34 cellular contexts compared by ENCODE assay signal in genomic region chr22:48331691-48332220, GRCh38.
"Had no signal": no experiment of that assay in that cellular context is flagged by ENCODE, and none has a peak within 500 bp of the region (broad histone marks: within the 10 kb centered on the region; RNA-seq: fewer than 3 reads in every experiment).

No MANE protein-coding gene starts in this region.

- H2AFZ ChIP-seq: PC-9 had no signal

- H3K9me3 ChIP-seq: MG63 had no signal

- DNase-seq: activated B cell treated with CpG ODN at 0.5 μM for 24 hours; activated CD4-positive, alpha-beta memory T cell treated with anti-CD3 and anti-CD28 coated beads, Interleukin-2, amount 10 ng/mL, durations not matched to agents 7 days and 5 days; activated CD4-positive, alpha-beta T cell treated with anti-CD3 and anti-CD28 coated beads for 48 hours; activated CD4-positive, CD25-positive, alpha-beta regulatory T cell treated with anti-CD3 and anti-CD28 coated beads, Interleukin-2, amount 50 U/mL, for 72 hours; activated CD8-positive, alpha-beta memory T cell treated with anti-CD3 and anti-CD28 coated beads for 24 hours; activated CD8-positive, alpha-beta memory T cell treated with anti-CD3 and anti-CD28 coated beads, Interleukin-2, amount 10 ng/mL, durations not matched to agents 7 days and 5 days; activated CD8-positive, alpha-beta memory T cell treated with anti-CD3 and anti-CD28 coated beads, Interleukin-2, amount 50 U/mL, for 48 hours; activated naive CD4-positive, alpha-beta T cell; activated naive CD4-positive, alpha-beta T cell treated with anti-CD3 and anti-CD28 coated beads, Interleukin-2, amount 50 U/mL, for 16 hours; activated naive CD8-positive, alpha-beta T cell treated with anti-CD3 and anti-CD28 coated beads for 36 hours; activated T-cell treated with anti-CD3 and anti-CD28 coated beads, Interleukin-2, amount 50 U/mL, for 72 hours; amniotic stem cell; aorta; brain microvascular endothelial cell; Karpas-422; KBM-7; MG63; NCI-H1048; NCI-H1105 treated with DMSO at 0.1 percent for 48 hours; NCI-H1436; NCI-H1694; NCI-H2029; NCI-H345; NCI-H524 treated with DMSO at 0.1 percent for 48 hours; NCI-H748 treated with DMSO at 0.1 percent for 48 hours; NK-92 treated with Interleukin-12 subunit alpha and Interleukin-12 subunit beta, amount 100 ng/mL, for 24 hours; PC-9; Right ventricle myocardium superior; SW 1271; T-helper 1 cell; T-helper 2 cell; T-helper 9 cell had no signal

- H3K27me3 ChIP-seq: brain microvascular endothelial cell, MG63 had no signal

- H3K27ac ChIP-seq: brain microvascular endothelial cell, PC-9, VCaP had no signal

- H3K4me2 ChIP-seq: PC-9 had no signal

- ATAC-seq: activated CD8-positive, alpha-beta memory T cell treated with anti-CD3 and anti-CD28 coated beads, Interleukin-2, amount 10 ng/mL, durations not matched to agents 7 days and 5 days; activated T-cell treated with anti-CD3 and anti-CD28 coated beads, Interleukin-2, amount 50 U/mL, for 72 hours; activated T-helper 17 cell treated with anti-CD3 and anti-CD28 coated beads, Interleukin-2, amount 50 U/mL, for 72 hours had no signal

- H3K4me3 ChIP-seq: MG63, PC-9 had no signal

- H3K36me3 ChIP-seq: brain microvascular endothelial cell, MG63 had no signal
